ENCODE assay signal across 31 cellular contexts in the genomic region with DNA sequence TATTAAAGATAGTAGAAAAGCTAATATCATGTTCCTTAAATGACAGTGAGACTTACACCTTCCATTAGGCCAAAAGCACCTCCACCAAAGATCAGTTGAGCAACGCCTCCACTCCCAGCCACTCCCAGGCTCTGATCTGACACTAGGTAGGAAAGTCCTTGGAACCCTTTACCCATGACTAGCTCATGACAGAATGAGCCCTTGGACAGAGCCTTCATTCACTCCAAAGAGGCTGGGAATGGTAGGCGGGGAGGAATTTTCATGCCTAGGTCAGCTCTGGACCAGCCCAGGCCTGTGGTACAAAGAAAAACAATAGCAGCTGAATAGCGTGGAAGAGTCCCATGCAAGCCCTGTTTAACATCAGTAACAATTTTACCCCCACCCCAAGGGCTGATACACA.
"Had no signal": no experiment of that assay in that cellular context is flagged by ENCODE, and none has a peak within 500 bp of the region (broad histone marks: within the 10 kb centered on the region; RNA-seq: fewer than 3 reads in every experiment).

No MANE protein-coding gene starts in this region.

- H3K4me3 Mint-ChIP-seq: activated B cell treated with CpG ODN at 0.5 μM for 24 hours; activated CD8-positive, alpha-beta T cell treated with anti-CD3 and anti-CD28 coated beads for 36 hours; activated naive CD8-positive, alpha-beta T cell; activated T-cell treated with anti-CD3 and anti-CD28 coated beads, Interleukin-2, amount 50 U/mL, for 4 hours; activated T-helper 17 cell treated with anti-CD3 and anti-CD28 coated beads, Interleukin-2, amount 50 U/mL, for 72 hours; endodermal cell had no signal

- ATAC-seq: activated CD4-positive, CD25-positive, alpha-beta regulatory T cell treated with anti-CD3 and anti-CD28 coated beads, Interleukin-2, amount 50 U/mL, for 24 hours; activated CD8-positive, alpha-beta T cell treated with anti-CD3 and anti-CD28 coated beads for 36 hours; activated T-cell treated with anti-CD3 and anti-CD28 coated beads, Interleukin-2, amount 50 U/mL, for 4 hours; activated T-helper 17 cell treated with anti-CD3 and anti-CD28 coated beads, Interleukin-2, amount 50 U/mL, for 72 hours; body of pancreas; gastroesophageal sphincter had no signal

- H3K9me3 Mint-ChIP-seq: activated T-cell treated with anti-CD3 and anti-CD28 coated beads, Interleukin-2, amount 50 U/mL, for 4 hours; activated T-helper 17 cell treated with anti-CD3 and anti-CD28 coated beads, Interleukin-2, amount 50 U/mL, for 72 hours; endodermal cell had no signal

- H3K4me1 Mint-ChIP-seq: activated B cell treated with CpG ODN at 0.5 μM for 24 hours; activated T-helper 17 cell treated with anti-CD3 and anti-CD28 coated beads, Interleukin-2, amount 50 U/mL, for 72 hours; endodermal cell had no signal

- H3K27me3 Mint-ChIP-seq: activated B cell treated with CpG ODN at 0.5 μM for 24 hours; activated CD8-positive, alpha-beta T cell treated with anti-CD3 and anti-CD28 coated beads for 36 hours; activated naive CD8-positive, alpha-beta T cell; activated T-helper 17 cell treated with anti-CD3 and anti-CD28 coated beads, Interleukin-2, amount 50 U/mL, for 72 hours had no signal

- H3K27ac ChIP-seq: adrenal gland, body of pancreas, cardiac muscle cell, colonic mucosa, esophagus squamous epithelium, gastroesophageal sphincter, WERI-Rb-1 had no signal

- H3K4me3 ChIP-seq: adrenal gland, body of pancreas, cardiac muscle cell, colonic mucosa, esophagus squamous epithelium, gastroesophageal sphincter had no signal

- H3K36me3 Mint-ChIP-seq: activated naive CD8-positive, alpha-beta T cell had no signal

- H3K27me3 ChIP-seq: adrenal gland, body of pancreas, colonic mucosa, esophagus squamous epithelium, gastroesophageal sphincter had no signal

- H3K36me3 ChIP-seq: adrenal gland, cardiac muscle cell, colonic mucosa, esophagus squamous epithelium, gastroesophageal sphincter, WERI-Rb-1 had no signal

- H3K4me1 ChIP-seq: body of pancreas, colonic mucosa, esophagus squamous epithelium had no signal

- H3K9me3 ChIP-seq: adrenal gland, body of pancreas, colonic mucosa, esophagus squamous epithelium, gastroesophageal sphincter had no signal

- H3K27ac Mint-ChIP-seq: activated B cell treated with CpG ODN at 0.5 μM for 24 hours; activated CD8-positive, alpha-beta T cell treated with anti-CD3 and anti-CD28 coated beads for 36 hours; activated naive CD8-positive, alpha-beta T cell; activated T-helper 17 cell treated with anti-CD3 and anti-CD28 coated beads, Interleukin-2, amount 50 U/mL, for 72 hours; endodermal cell had no signal

- DNase-seq: activated B cell treated with CpG ODN at 0.5 μM for 24 hours; activated CD4-positive, alpha-beta T cell treated with anti-CD3 and anti-CD28 coated beads for 48 hours; activated CD4-positive, alpha-beta T cell treated with anti-CD3 and anti-CD28 coated beads, Interleukin-2, amount 50 U/mL, for 1 hour; activated CD4-positive, alpha-beta T cell treated with anti-CD3 and anti-CD28 coated beads, Interleukin-2, amount 50 U/mL, for 48 hours; activated CD8-positive, alpha-beta memory T cell treated with anti-CD3 and anti-CD28 coated beads for 24 hours; activated CD8-positive, alpha-beta T cell treated with anti-CD3 and anti-CD28 coated beads for 36 hours; activated effector memory CD4-positive, alpha-beta T cell treated with Interleukin-2 at 50 U/mL for 16 hours; activated gamma-delta T cell treated with Interleukin-2 at 50 U/mL for 16 hours; activated naive CD4-positive, alpha-beta T cell treated with anti-CD3 and anti-CD28 coated beads, Interleukin-2, amount 50 U/mL, for 16 hours; activated naive CD4-positive, alpha-beta T cell treated with Interleukin-2 at 50 U/mL for 16 hours; activated T-cell treated with anti-CD3 and anti-CD28 coated beads, Interleukin-2, amount 50 U/mL, for 4 hours; adrenal gland; amygdala; aorta; body of pancreas; central memory CD4-positive, alpha-beta T cell; cerebellar nuclear complex; colonic mucosa; effector CD8-positive, alpha-beta T cell; endodermal cell; erythroblast; esophagus squamous epithelium; foreskin melanocyte; T-helper 2 cell; T-helper 9 cell; WERI-Rb-1 had no signal
